8 cellular contexts compared by ENCODE assay signal in the genomic region with DNA sequence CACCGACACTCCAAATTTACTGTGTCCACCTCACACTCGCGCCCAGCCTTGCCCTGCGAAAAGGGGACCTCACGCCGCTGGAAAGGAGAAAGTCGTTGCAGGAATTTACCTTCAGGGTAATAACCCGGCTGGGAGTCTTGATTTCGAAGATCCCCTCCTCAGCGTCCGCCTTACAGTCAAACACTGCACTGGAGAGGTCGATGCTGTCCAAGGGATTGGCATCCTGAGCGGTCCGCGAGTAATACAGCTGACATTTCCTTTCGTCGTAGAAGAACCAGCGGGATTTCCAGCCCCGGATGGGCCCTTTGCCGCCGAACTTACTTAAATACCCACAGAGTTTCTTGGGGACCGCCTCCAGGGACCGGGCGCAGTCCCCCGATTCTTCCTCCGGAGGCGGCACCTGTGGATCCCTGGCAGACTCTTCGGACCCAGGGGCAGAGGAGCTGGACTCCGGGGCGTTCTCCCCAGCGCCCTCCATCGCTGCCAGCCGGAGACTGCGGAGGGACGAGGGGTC. TPM values are rescaled to one million over a fixed set of nuclear protein-coding genes. Genes with fewer than 3 reads are reported as not detected.
DNase-seq lines count a peak whose midpoint lies in the region; TF ChIP-seq lines count a peak whose summit lies in the region.

No MANE protein-coding gene starts in this region.

- H3K9ac ChIP-seq in OCI-LY3 (ENCODE audit: low read length): peak overlapping the region; percentile 60

- H3K9me3 Mint-ChIP-seq in activated CD4-positive, alpha-beta T cell treated with anti-CD3 and anti-CD28 coated beads, Interleukin-2, amount 10 ng/mL, durations not matched to agents 24 days and 14 days: no peaks in the 10 kb centered on the region

- peaks cover 2% of the 10 kb centered on the region for H3K36me3 Mint-ChIP-seq in activated CD4-positive, alpha-beta T cell treated with anti-CD3 and anti-CD28 coated beads, Interleukin-2, amount 10 ng/mL, durations not matched to agents 24 days and 14 days (ENCODE audit: low read depth)

- no peak overlapping the region for H3K27ac ChIP-seq in OCI-LY3 (ENCODE audit: low read length)
- H3K27ac ChIP-seq in ectodermal cell (ENCODE audit: insufficient read depth, low read depth, low read length, poor library complexity, severe bottlenecking): no peak overlapping the region
- peak overlapping the region; percentile 93 for H3K27ac ChIP-seq in vagina

- DNase-seq in activated CD4-positive, alpha-beta T cell treated with anti-CD3 and anti-CD28 coated beads, Interleukin-2, amount 10 ng/mL, durations not matched to agents 24 days and 14 days: no peak
- DNase-seq in activated CD4-positive, alpha-beta T cell treated with anti-CD3 and anti-CD28 coated beads, Interleukin-2, amount 50 U/mL, for 1 hour: no peak
- DNase-seq in HFF-Myc (ENCODE audit: extremely low read depth, low read depth) (no peak), midbrain (lab: John Stamatoyannopoulos, UW) (peak; percentile 37), vagina (ENCODE audit: extremely low spot score in 2 of 2) (peak in 1 of 2 donors; percentile 89), DMS79 (lab: John Stamatoyannopoulos, UW) (no peak)

- intact Hi-C loops in activated CD4-positive, alpha-beta T cell treated with anti-CD3 and anti-CD28 coated beads, Interleukin-2, amount 10 ng/mL, durations not matched to agents 24 days and 14 days (cut with micrococcal nuclease): loop anchor here (1.0 to 5.0 kb wide), 8 partner anchors 62 to 1838 kb away; partner anchors contain the start of genes CORO2A, NCBP1, TRMO and TSTD2
- intact Hi-C loops in vagina (cut with DNase I): no loop called here

- TF ChIP-seq POLR2A in vagina (IDR thresholded peaks at IDR 0.05): no peak

- WGBS in ectodermal cell, 2 experiments: 2% methylated on average over 35 of the region's 35 CpGs

- no peaks in the 10 kb centered on the region for H3K79me2 ChIP-seq in OCI-LY3 (ENCODE audit: low read length)

- H3K4me2 ChIP-seq in OCI-LY3 (ENCODE audit: low read length): peak overlapping the region; percentile 86

- H2AFZ ChIP-seq in OCI-LY3 (ENCODE audit: low read depth, low read length): peak overlapping the region; percentile 97

- H3K27ac Mint-ChIP-seq in activated CD4-positive, alpha-beta T cell treated with anti-CD3 and anti-CD28 coated beads, Interleukin-2, amount 10 ng/mL, durations not matched to agents 24 days and 14 days: peak overlapping the region; percentile 57

- peaks cover 23% of the 10 kb centered on the region for H3K4me1 Mint-ChIP-seq in activated CD4-positive, alpha-beta T cell treated with anti-CD3 and anti-CD28 coated beads, Interleukin-2, amount 10 ng/mL, durations not matched to agents 24 days and 14 days

- no peaks in the 10 kb centered on the region for H3K27me3 Mint-ChIP-seq in activated CD4-positive, alpha-beta T cell treated with anti-CD3 and anti-CD28 coated beads, Interleukin-2, amount 10 ng/mL, durations not matched to agents 24 days and 14 days

- no peaks in the 10 kb centered on the region for H3K36me3 ChIP-seq in OCI-LY3 (replicated peaks; ENCODE audit: low read depth, low read length)
- H3K36me3 ChIP-seq in ectodermal cell (ENCODE audit: control insufficient read depth, insufficient read depth, low read length): no peaks in the 10 kb centered on the region
- H3K36me3 ChIP-seq in vagina: no peaks in the 10 kb centered on the region

- H3K9me3 ChIP-seq in OCI-LY3 (ENCODE audit: insufficient read depth, low read length) (no peaks in the 10 kb centered on the region), ectodermal cell (ENCODE audit: control insufficient read depth, low read length) (no peaks in the 10 kb centered on the region), vagina (no peaks in the 10 kb centered on the region)

- peak overlapping the region; percentile 84 for H3K4me3 Mint-ChIP-seq in activated CD4-positive, alpha-beta T cell treated with anti-CD3 and anti-CD28 coated beads, Interleukin-2, amount 10 ng/mL, durations not matched to agents 24 days and 14 days

- H3K4me3 ChIP-seq in HFF-Myc (replicated peaks; ENCODE audit: low read depth, low read length): peak overlapping the region; percentile 90
- H3K4me3 ChIP-seq in OCI-LY3 (ENCODE audit: low read length): peak overlapping the region; percentile 89
- H3K4me3 ChIP-seq in ectodermal cell (ENCODE audit: insufficient read depth, low read depth, low read length): peak overlapping the region; percentile 77
- peak overlapping the region; percentile 82 to 87 for H3K4me3 ChIP-seq in vagina

- H3K27me3 ChIP-seq in OCI-LY3 (ENCODE audit: low read depth, low read length) (peaks cover 8% of the 10 kb centered on the region; the same call in 1 of the 2 replicates), ectodermal cell (ENCODE audit: control insufficient read depth, insufficient read depth, low read length, poor library complexity, severe bottlenecking) (peaks cover 19% of the 10 kb centered on the region), vagina (no peaks in the 10 kb centered on the region)

- H3K4me1 ChIP-seq in OCI-LY3 (ENCODE audit: low read length): peaks cover 4% of the 10 kb centered on the region
- H3K4me1 ChIP-seq in ectodermal cell (ENCODE audit: control insufficient read depth, insufficient read depth, low read length): peaks cover 11% of the 10 kb centered on the region
- H3K4me1 ChIP-seq in vagina: peaks cover 53% of the 10 kb centered on the region

- no peak for TF ChIP-seq CTCF in HFF-Myc (IDR thresholded peaks at IDR 0.05; ENCODE audit: low read depth, low read length, missing control alignments)
- TF ChIP-seq CTCF in OCI-LY3 (IDR thresholded peaks at IDR 0.05; ENCODE audit: low read depth, low read length): no peak
- no peak for TF ChIP-seq CTCF in vagina (IDR thresholded peaks at IDR 0.05)

- no peaks in the 10 kb centered on the region for H4K20me1 ChIP-seq in OCI-LY3 (ENCODE audit: insufficient read depth, low read length)

RNA-seq across cellular contexts. Expression of gene TBC1D2, which starts 0.3 kb away (rescaled TPM):
- total RNA-seq in activated CD4-positive, alpha-beta T cell treated with anti-CD3 and anti-CD28 coated beads, Interleukin-2, amount 10 ng/mL, durations not matched to agents 24 days and 14 days: 1.6 and 1.8 TPM in 2 replicates
- polyA plus RNA-seq in ectodermal cell (2013, experiment 1 of 4): 1.6 TPM
- polyA plus RNA-seq in ectodermal cell (2013, experiment 2 of 4): 1.8 TPM
- polyA plus RNA-seq in ectodermal cell (2013, experiment 3 of 4): 1.6 TPM
- 1.1 TPM for polyA plus RNA-seq in ectodermal cell (2013, experiment 4 of 4)
- total RNA-seq in vagina: 28.0 TPM

Comparison
In these comparisons a context has a peak if more than half of its experiments do, and no peak if none do; other contexts are left out.
1. RNA of gene TBC1D2, which starts 0.3 kb away (total RNA-seq): 28.0 TPM in vagina (single experiment); 1.6 to 1.8 TPM in activated CD4-positive, alpha-beta T cell treated with anti-CD3 and anti-CD28 coated beads, Interleukin-2, amount 10 ng/mL, durations not matched to agents 24 days and 14 days; every median in the first group is over 10 times any median in the second.
2. Peak in every context shown above with its lines, with median percentiles within 50 percentile points of each other: H3K4me3 ChIP-seq.